10 cellular contexts compared by ENCODE assay signal in genomic region chr13:40433577-40433976, GRCh38.
DNase-seq lines count a peak whose midpoint lies in the region; ATAC-seq, FAIRE-seq and TF ChIP-seq lines count a peak whose summit lies in the region.
"Had no signal": no experiment of that assay in that cellular context is flagged by ENCODE, and none has a peak within 500 bp of the region (broad histone marks: within the 10 kb centered on the region; RNA-seq: fewer than 3 reads in every experiment).

No MANE protein-coding gene starts in this region.

- peak; percentile 52 for ATAC-seq in GM21367 (IDR thresholded peaks at IDR 0.05; ENCODE audit: unreplicated experiment)
- no peak for ATAC-seq in GM21447 (IDR thresholded peaks at IDR 0.05; ENCODE audit: unreplicated experiment)

- TF ChIP-seq CTCF in NB4 (IDR thresholded peaks at IDR 0.05; ENCODE audit: low read depth, low read length), result no peak

- DNase-seq in NB4 (ENCODE audit: low read depth) (peak; percentile 56), activated T-helper 1 cell treated with Interleukin-2 at 50 U/mL for 16 hours (ENCODE audit: low read depth) (peak; percentile 20), NCI-H1694 treated with DMSO at 0.1 percent for 48 hours (lab: John Stamatoyannopoulos, UW) (no peak), HTR-8/SVneo (ENCODE audit: insufficient read length, low spot score) (no peak)
- peak; percentile 7 to 8 for DNase-seq in stimulated activated CD8-positive, alpha-beta memory T cell treated with anti-CD3 and anti-CD28 coated beads, Interleukin-7, amount 100 ng/mL, for 1 hour (ENCODE audit: low read depth in 2 of 2)
- DNase-seq: caudate nucleus, hypothalamus, NCI-H1930 had no signal

- TF ChIP-seq POLR2A in NB4 (IDR thresholded peaks at IDR 0.05; ENCODE audit: extremely low read depth, insufficient read length), result no peak

- FAIRE-seq in HTR-8/SVneo (lab: Jason Lieb, UNC), result no peak

- no peak overlapping the region for H3K4me3 ChIP-seq in NB4 (ENCODE audit: low read depth, low read length)

Comparison
In these comparisons a context has a peak if more than half of its experiments do, and no peak if none do; other contexts are left out.
1. DNase-seq: peak in NB4 (single experiment), activated T-helper 1 cell treated with Interleukin-2 at 50 U/mL for 16 hours (single experiment) and stimulated activated CD8-positive, alpha-beta memory T cell treated with anti-CD3 and anti-CD28 coated beads, Interleukin-7, amount 100 ng/mL, for 1 hour (2 of 2); none in NCI-H1694 treated with DMSO at 0.1 percent for 48 hours (single experiment) and HTR-8/SVneo (single experiment).